Comparison of ENCODE assay signal across 8 cellular contexts in the genomic region with DNA sequence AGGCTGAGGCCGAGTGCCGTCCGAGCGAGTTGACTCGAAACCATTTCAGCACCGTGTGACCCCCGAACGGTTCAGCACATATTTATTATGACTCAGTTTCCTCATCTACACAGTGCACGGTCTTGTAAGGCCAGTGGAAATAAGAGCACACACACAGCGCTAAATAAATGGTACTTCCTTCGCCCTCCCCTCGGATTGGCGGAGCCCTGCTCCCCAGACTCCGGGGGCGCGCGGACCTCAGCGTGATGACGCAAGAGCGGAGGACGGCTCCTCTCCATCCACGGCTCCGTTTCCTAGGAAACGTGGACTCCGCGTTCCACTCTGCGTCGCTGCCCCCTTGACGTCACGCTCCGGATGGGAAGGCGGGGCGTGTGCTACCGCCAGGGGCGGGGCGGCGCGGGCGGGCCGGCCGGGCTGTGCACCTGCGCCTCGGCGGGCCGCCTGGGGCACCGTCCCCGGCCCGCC. TPM values are rescaled to one million over a fixed set of nuclear protein-coding genes. Genes with fewer than 3 reads are reported as not detected.
DNase-seq lines count a peak whose midpoint lies in the region; ATAC-seq lines count a peak whose summit lies in the region.

A gene with protein sequence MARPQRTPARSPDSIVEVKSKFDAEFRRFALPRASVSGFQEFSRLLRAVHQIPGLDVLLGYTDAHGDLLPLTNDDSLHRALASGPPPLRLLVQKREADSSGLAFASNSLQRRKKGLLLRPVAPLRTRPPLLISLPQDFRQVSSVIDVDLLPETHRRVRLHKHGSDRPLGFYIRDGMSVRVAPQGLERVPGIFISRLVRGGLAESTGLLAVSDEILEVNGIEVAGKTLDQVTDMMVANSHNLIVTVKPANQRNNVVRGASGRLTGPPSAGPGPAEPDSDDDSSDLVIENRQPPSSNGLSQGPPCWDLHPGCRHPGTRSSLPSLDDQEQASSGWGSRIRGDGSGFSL (plus strand): TSS at position 397 of the 465 bp plus-strand sequence. CDS start 79 bp downstream, outside the sequence.

- H3K36me3 ChIP-seq in HUES48 (ENCODE audit: control insufficient read depth, insufficient read depth, low read length) (peaks cover 19% of the 10 kb centered on the region), NT2/D1 (ENCODE audit: insufficient read depth, insufficient read length, low read length) (peaks cover 66% of the 10 kb centered on the region), endocrine pancreas (ENCODE audit: control insufficient read depth, insufficient read depth, low read length) (peaks cover 2% of the 10 kb centered on the region)

- DNase-seq in COLO668 (lab: John Stamatoyannopoulos, UW; ENCODE audit: unreplicated experiment) (peak; percentile 96), NT2/D1 (ENCODE audit: low read depth, low spot score) (peak; percentile 92), mesenteric fat pad (ENCODE audit: low spot score) (peak; percentile 99)
- DNase-seq in activated CD8-positive, alpha-beta memory T cell treated with anti-CD3 and anti-CD28 coated beads, Interleukin-2, amount 50 U/mL, for 1 hour (ENCODE audit: extremely low read depth), result peak; percentile 89
- DNase-seq in stimulated activated CD8-positive, alpha-beta memory T cell treated with anti-CD3 and anti-CD28 coated beads, Interleukin-15, amount 100 ng/mL, for 1 hour (ENCODE audit: low read depth), result peak; percentile 84

- H3K9me3 ChIP-seq in HUES48 (ENCODE audit: control insufficient read depth, insufficient read depth, low read length) (no peaks in the 10 kb centered on the region), NT2/D1 (ENCODE audit: insufficient read depth, low read length) (no peaks in the 10 kb centered on the region), endocrine pancreas (ENCODE audit: control insufficient read depth, low read length) (no peaks in the 10 kb centered on the region)

- H3K9ac ChIP-seq in HUES48 (ENCODE audit: low read depth, low read length) (peak within 1 kb of the TSS; percentile 44), NT2/D1 (ENCODE audit: insufficient read length, low read depth) (peak within 1 kb of the TSS; percentile 97), endocrine pancreas (ENCODE audit: control insufficient read depth, insufficient read depth, low read length) (peak within 1 kb of the TSS; percentile 95)

- peak; percentile 72 for ATAC-seq in GM21423 (IDR thresholded peaks at IDR 0.05; ENCODE audit: unreplicated experiment)

- H3K27ac ChIP-seq in HUES48 (ENCODE audit: low read depth, low read length), result peak within 1 kb of the TSS; percentile 89

- H3K4me1 ChIP-seq in HUES48 (ENCODE audit: control insufficient read depth, insufficient read depth, low read length) (0 out of 2 replicates have a peak, but pooled peaks cover 3% of the 10 kb centered on the region), NT2/D1 (ENCODE audit: insufficient read depth, insufficient read length) (peaks cover 12% of the 10 kb centered on the region), endocrine pancreas (ENCODE audit: control insufficient read depth, insufficient read depth, low read length) (no peaks in the 10 kb centered on the region)

- H3K4me3 ChIP-seq in HUES48 (ENCODE audit: low read depth, low read length), result peak within 1 kb of the TSS; percentile 88
- peak within 1 kb of the TSS; percentile 87 for H3K4me3 ChIP-seq in NT2/D1 (ENCODE audit: insufficient read length, low read depth)
- peak within 1 kb of the TSS; percentile 64 for H3K4me3 ChIP-seq in endocrine pancreas (ENCODE audit: control insufficient read depth, insufficient read depth, low read length)

- H3K27me3 ChIP-seq in HUES48 (ENCODE audit: control insufficient read depth, insufficient read depth, low read length) (0 out of 2 replicates have a peak, but pooled peaks cover 2% of the 10 kb centered on the region), NT2/D1 (ENCODE audit: insufficient read depth, insufficient read length) (peaks cover 25% of the 10 kb centered on the region), endocrine pancreas (ENCODE audit: control insufficient read depth, insufficient read depth, low read length) (no peaks in the 10 kb centered on the region)

RNA-seq across cellular contexts. Expression of the gene that starts here (rescaled TPM):
- 3.9 TPM for total RNA-seq in mesenteric fat pad

Comparison
In these comparisons a context has a peak if more than half of its experiments do, and no peak if none do; other contexts are left out.
1. Peak in every context shown above with its lines: DNase-seq, ATAC-seq, H3K4me3 ChIP-seq and H3K27ac ChIP-seq.
2. H3K9ac ChIP-seq: peak in every context shown above with its lines; median percentile 97 in NT2/D1; 95 in endocrine pancreas; 44 in HUES48.